ENCODE assay signal across 29 cellular contexts in genomic region chr14:54105406-54105805, GRCh38.
DNase-seq lines count a peak whose midpoint lies in the region; ATAC-seq, FAIRE-seq and TF ChIP-seq lines count a peak whose summit lies in the region.
"Had no signal": no experiment of that assay in that cellular context is flagged by ENCODE, and none has a peak within 500 bp of the region (broad histone marks: within the 10 kb centered on the region; RNA-seq: fewer than 3 reads in every experiment).

No MANE protein-coding gene starts in this region.

- CTCF ChIA-PET in HCT116 (lab: Charles Lee) (interaction anchor here (1.5 to 1.8 kb wide), 2 partner anchors 70 to 243 kb away, joined by 3 to 6 read pairs; no protein-coding TSS in a partner anchor), PC-3 (lab: Charles Lee) (interaction anchor here (0.7 to 1.5 kb wide), 7 partner anchors 12 to 243 kb away, joined by 3 to 13 read pairs (median 4); no protein-coding TSS in a partner anchor), mammary epithelial cell (lab: Charles Lee; ENCODE audit: low non-redundant PET) (interaction anchor here (0.5 to 1.0 kb wide), 2 partner anchors 223 to 566 kb away, joined by 3 read pairs; no protein-coding TSS in a partner anchor)
- CTCF ChIA-PET in activated CD4-positive, alpha-beta T cell treated with anti-CD3 and anti-CD28 coated beads, Interleukin-2, amount 10 ng/mL, durations not matched to agents 7 days and 5 days (lab: Charles Lee), result no interaction called here

- no peak for TF ChIP-seq RAD21 in HCT116 (IDR thresholded peaks at IDR 0.05; ENCODE audit: low read depth)

- no peak overlapping the region for H3K4me3 Mint-ChIP-seq in activated CD4-positive, alpha-beta T cell treated with anti-CD3 and anti-CD28 coated beads, Interleukin-2, amount 10 ng/mL, durations not matched to agents 7 days and 5 days
- H3K4me3 Mint-ChIP-seq: CD4-positive, alpha-beta memory T cell had no signal

- RAD21 ChIA-PET in HCT116 (lab: Charles Lee; ENCODE audit: low non-redundant PET in 1 of 2, low total read pairs in 2 of 2, uncharacterized antibody in 2 of 2, unreplicated experiment in 2 of 2), result no interaction called here

- H3K9ac ChIP-seq in HCT116 (ENCODE audit: low read length) (no peak overlapping the region), PC-3 (ENCODE audit: low read length) (peak overlapping the region; percentile 57), mammary epithelial cell (ENCODE audit: insufficient read depth, low read length) (peak overlapping the region; percentile 60), keratinocyte (ENCODE audit: control insufficient read depth, extremely low read depth, insufficient read depth, low read length) (no peak overlapping the region), colonic mucosa (ENCODE audit: low read depth in 2 of 2, low read length in 2 of 2) (no peak overlapping the region)

- H3K9me3 ChIP-seq in HCT116 (ENCODE audit: control insufficient read depth in 1 of 2, insufficient read depth in 1 of 2, low read depth in 1 of 2, low read length in 2 of 2) (no peaks in the 10 kb centered on the region), PC-3 (ENCODE audit: low read length) (no peaks in the 10 kb centered on the region), mammary epithelial cell (replicated peaks; ENCODE audit: insufficient read depth, low read length) (no peaks in the 10 kb centered on the region), keratinocyte (ENCODE audit: control insufficient read depth, low read depth, low read length) (no peaks in the 10 kb centered on the region), heart right ventricle (no peaks in the 10 kb centered on the region), colonic mucosa (no peaks in the 10 kb centered on the region)
- H3K9me3 ChIP-seq: HAP-1, SJCRH30 had no signal

- DNase-seq in HCT116 (ENCODE audit: low read depth, low spot score) (peak; percentile 37), PC-3 (peak; percentile 99), mammary epithelial cell (peak; percentile 87), keratinocyte (ENCODE audit: low read depth, low spot score) (peak; percentile 70), heart right ventricle (no peak), colonic mucosa (no peak), NCI-H1694 treated with DMSO at 0.1 percent for 48 hours (lab: John Stamatoyannopoulos, UW) (no peak)
- DNase-seq in activated CD4-positive, alpha-beta T cell treated with anti-CD3 and anti-CD28 coated beads, Interleukin-2, amount 10 ng/mL, durations not matched to agents 7 days and 5 days, result no peak
- DNase-seq: AML-193; C1 segment of cervical spinal cord; CD4-positive, alpha-beta memory T cell; COR-L47; GOT3; IMR-90; KG1; NCI-H1092; NCI-H1436; NCI-H187 treated with DMSO at 0.1 percent for 48 hours; NCI-H2171 treated with DMSO at 0.1 percent for 48 hours; NCI-H345; NCI-H524 treated with DMSO at 0.1 percent for 48 hours; NCI-H82; SJCRH30 had no signal

- BruUV-seq in HCT116 (replicated peaks; lab: Mats Ljungman, UMichigan) (no TSS peak), PC-3 (replicated peaks; lab: Mats Ljungman, UMichigan) (no TSS peak), mammary epithelial cell (replicated peaks; lab: Mats Ljungman, UMichigan) (no TSS peak)

- H3K4me1 ChIP-seq in HCT116 (ENCODE audit: control insufficient read depth in 1 of 2, insufficient read depth in 2 of 2, low read length in 2 of 2) (peaks cover 66 to 75% of the 10 kb centered on the region in 2 experiments), PC-3 (ENCODE audit: insufficient read depth, low read length) (peaks cover 70% of the 10 kb centered on the region), mammary epithelial cell (ENCODE audit: insufficient read depth, low read length) (peaks cover 65% of the 10 kb centered on the region), keratinocyte (ENCODE audit: control insufficient read depth, extremely low read depth, insufficient read depth, low read length) (peaks cover 62% of the 10 kb centered on the region), heart right ventricle (peaks cover 0 to 29% (median 14%) of the 10 kb centered on the region in 9 donors), colonic mucosa (no peaks in the 10 kb centered on the region)
- H3K4me1 ChIP-seq: HAP-1 had no signal

- H3K9me2 ChIP-seq in HCT116 (ENCODE audit: insufficient read depth) (no peaks in the 10 kb centered on the region), PC-3 (replicated peaks; ENCODE audit: low read length) (no peaks in the 10 kb centered on the region)

- peaks cover 42% of the 10 kb centered on the region for H3F3A ChIP-seq in PC-3 (ENCODE audit: low read length, unreplicated experiment)

- H3K4me3 ChIP-seq in HCT116 (replicated peaks in 1 of 2; ENCODE audit: low read depth in 1 of 2, low read length in 2 of 2) (peak overlapping the region in 1 of 2 experiments; percentile 14; a peak in 1 of 4 replicates), PC-3 (ENCODE audit: low read length) (peak overlapping the region; percentile 51), mammary epithelial cell (replicated peaks in 1 of 3; ENCODE audit: insufficient read depth in 1 of 3, low read depth in 2 of 3, low read length in 3 of 3) (no peak overlapping the region), keratinocyte (ENCODE audit: control insufficient read depth in 2 of 3, extremely low read depth in 1 of 3, insufficient read depth in 2 of 3, low read depth in 1 of 3, low read length in 3 of 3) (peak overlapping the region in 1 of 3 experiments; percentile 7), heart right ventricle (no peak overlapping the region), colonic mucosa (no peak overlapping the region)
- H3K4me3 ChIP-seq: GM12878, HAP-1, SJCRH30 had no signal

- no peaks in the 10 kb centered on the region for H3K36me3 Mint-ChIP-seq in activated CD4-positive, alpha-beta T cell treated with anti-CD3 and anti-CD28 coated beads, Interleukin-2, amount 10 ng/mL, durations not matched to agents 7 days and 5 days (ENCODE audit: low read depth)
- H3K36me3 Mint-ChIP-seq: CD4-positive, alpha-beta memory T cell had no signal

- dilution Hi-C loops in mammary epithelial cell (cut with HindIII; ENCODE audit: low sequenced_read_pairs) (no loop called here), keratinocyte (cut with MboI; ENCODE audit: extremely low pct_ligation_motif_present, low sequenced_read_pairs) (no loop called here)

- peak; percentile 95 for FAIRE-seq in keratinocyte (lab: Jason Lieb, UNC)
- FAIRE-seq: A204.1, G401.6, GM12878 had no signal

- H3K27ac Mint-ChIP-seq in activated CD4-positive, alpha-beta T cell treated with anti-CD3 and anti-CD28 coated beads, Interleukin-2, amount 10 ng/mL, durations not matched to agents 7 days and 5 days, result no peak overlapping the region
- H3K27ac Mint-ChIP-seq: CD4-positive, alpha-beta memory T cell had no signal

- no peak for TF ChIP-seq POLR2A in HCT116 (IDR thresholded peaks at IDR 0.05; ENCODE audit: borderline replicate concordance, extremely low read depth, insufficient read depth, insufficient read length)

- H3K27me3 ChIP-seq in HCT116 (ENCODE audit: insufficient read depth, low read length) (no peaks in the 10 kb centered on the region), PC-3 (ENCODE audit: low read length) (no peaks in the 10 kb centered on the region), mammary epithelial cell (ENCODE audit: insufficient read depth, low read length) (no peaks in the 10 kb centered on the region), keratinocyte (ENCODE audit: control insufficient read depth, extremely low read depth, insufficient read depth, low read length) (no peaks in the 10 kb centered on the region), heart right ventricle (no peaks in the 10 kb centered on the region), colonic mucosa (no peaks in the 10 kb centered on the region)
- H3K27me3 ChIP-seq: SJCRH30 had no signal

- H4K20me1 ChIP-seq in HCT116 (ENCODE audit: insufficient read depth) (no peaks in the 10 kb centered on the region), PC-3 (ENCODE audit: low read length) (no peaks in the 10 kb centered on the region), mammary epithelial cell (ENCODE audit: insufficient read depth, low read length) (no peaks in the 10 kb centered on the region), keratinocyte (ENCODE audit: control insufficient read depth, extremely low read depth, insufficient read depth, low read length) (no peaks in the 10 kb centered on the region)

- peak overlapping the region; percentile 84 for H3K27ac ChIP-seq in HCT116 (ENCODE audit: low read depth, low read length)
- H3K27ac ChIP-seq in PC-3 (ENCODE audit: low read length), result peak overlapping the region; percentile 88
- H3K27ac ChIP-seq in mammary epithelial cell (ENCODE audit: insufficient read depth, low read depth, low read length), result peak overlapping the region; percentile 99
- H3K27ac ChIP-seq in keratinocyte (ENCODE audit: control insufficient read depth, insufficient read depth, low read length), result peak overlapping the region; percentile 62
- peak overlapping the region in 1 of 10 donors; percentile 63 for H3K27ac ChIP-seq in heart right ventricle
- H3K27ac ChIP-seq in colonic mucosa, result no peak overlapping the region
- H3K27ac ChIP-seq: SJCRH30 had no signal

- no peaks in the 10 kb centered on the region for H3K27me3 Mint-ChIP-seq in activated CD4-positive, alpha-beta T cell treated with anti-CD3 and anti-CD28 coated beads, Interleukin-2, amount 10 ng/mL, durations not matched to agents 7 days and 5 days
- H3K27me3 Mint-ChIP-seq: CD4-positive, alpha-beta memory T cell had no signal

- 39% methylated on average over 2 of the region's 2 CpGs for WGBS in mammary epithelial cell (ENCODE audit: low coverage, missing lambda C conversion rate)
- 96 to 98% methylated on average over 2 of the region's 2 CpGs for WGBS in heart right ventricle, 2 donors

- H3K4me2 ChIP-seq in HCT116 (ENCODE audit: low read length) (peak overlapping the region; percentile 63), PC-3 (ENCODE audit: low read length) (peak overlapping the region; percentile 79), mammary epithelial cell (ENCODE audit: insufficient read depth, low read depth, low read length) (peak overlapping the region; percentile 71), keratinocyte (ENCODE audit: control insufficient read depth, extremely low read depth, insufficient read depth, low read depth, low read length) (peak overlapping the region; percentile 47)

- no peaks in the 10 kb centered on the region for H3K36me3 ChIP-seq in HCT116 (ENCODE audit: control insufficient read depth in 1 of 2, insufficient read depth in 2 of 2, low read length in 2 of 2)
- H3K36me3 ChIP-seq in PC-3 (ENCODE audit: low read depth, low read length), result no peaks in the 10 kb centered on the region
- H3K36me3 ChIP-seq in mammary epithelial cell (ENCODE audit: insufficient read depth, low read length), result no peaks in the 10 kb centered on the region
- no peaks in the 10 kb centered on the region for H3K36me3 ChIP-seq in keratinocyte (ENCODE audit: control insufficient read depth in 2 of 2, extremely low read depth in 1 of 2, insufficient read depth in 2 of 2, low read length in 2 of 2)
- H3K36me3 ChIP-seq in heart right ventricle, result no peaks in the 10 kb centered on the region
- H3K36me3 ChIP-seq in colonic mucosa, result no peaks in the 10 kb centered on the region
- H3K36me3 ChIP-seq: HAP-1, SJCRH30 had no signal

- H3K4me1 Mint-ChIP-seq in activated CD4-positive, alpha-beta T cell treated with anti-CD3 and anti-CD28 coated beads, Interleukin-2, amount 10 ng/mL, durations not matched to agents 7 days and 5 days, result no peaks in the 10 kb centered on the region
- H3K4me1 Mint-ChIP-seq: CD4-positive, alpha-beta memory T cell had no signal

- TF ChIP-seq CTCF in HCT116 (IDR thresholded peaks at IDR 0.05 in 2 of 3, conservative IDR thresholded peaks at IDR 0.05 in 1 of 3; ENCODE audit: borderline replicate concordance in 1 of 3, insufficient read depth in 1 of 3, low read depth in 2 of 3, low read length in 2 of 3), result no peak
- TF ChIP-seq CTCF in PC-3 (conservative IDR thresholded peaks at IDR 0.05; ENCODE audit: low read depth, low read length), result no peak
- no peak for TF ChIP-seq CTCF in mammary epithelial cell (conservative IDR thresholded peaks at IDR 0.05 in 1 of 2, IDR thresholded peaks at IDR 0.05 in 1 of 2; ENCODE audit: extremely low read depth in 1 of 2, insufficient read depth in 1 of 2, low read depth in 1 of 2, low read length in 2 of 2)
- no peak for TF ChIP-seq CTCF in keratinocyte (optimal IDR thresholded peaks at IDR 0.05 in 1 of 3, IDR thresholded peaks at IDR 0.05 in 1 of 3, conservative IDR thresholded peaks at IDR 0.05 in 1 of 3; ENCODE audit: extremely low read depth in 1 of 3, insufficient read depth in 2 of 3, low read length in 3 of 3)
- no peak for TF ChIP-seq CTCF in heart right ventricle (IDR thresholded peaks at IDR 0.05)
- TF ChIP-seq CTCF in colonic mucosa (IDR thresholded peaks at IDR 0.05), result no peak

- H2AFZ ChIP-seq in HCT116 (ENCODE audit: low read depth, low read length, poor library complexity, severe bottlenecking) (peak overlapping the region; percentile 8), PC-3 (ENCODE audit: low read length) (no peak overlapping the region), mammary epithelial cell (ENCODE audit: low read depth, low read length) (peak overlapping the region; percentile 50), keratinocyte (ENCODE audit: control insufficient read depth, low read length) (no peak overlapping the region)

- H3K9me3 Mint-ChIP-seq in activated CD4-positive, alpha-beta T cell treated with anti-CD3 and anti-CD28 coated beads, Interleukin-2, amount 10 ng/mL, durations not matched to agents 7 days and 5 days, result no peaks in the 10 kb centered on the region

- H3K9me1 ChIP-seq in keratinocyte (ENCODE audit: control insufficient read depth, extremely low read depth, insufficient read depth, low read length), result no peaks in the 10 kb centered on the region

- H3K79me2 ChIP-seq in HCT116 (ENCODE audit: insufficient read depth, low read length) (no peaks in the 10 kb centered on the region), PC-3 (ENCODE audit: low read length) (no peaks in the 10 kb centered on the region), mammary epithelial cell (ENCODE audit: insufficient read depth, low read length) (no peaks in the 10 kb centered on the region), keratinocyte (ENCODE audit: control insufficient read depth, insufficient read depth, low read length) (no peaks in the 10 kb centered on the region)

- POLR2A ChIA-PET in HCT116 (lab: Charles Lee) (no interaction called here), PC-3 (lab: Charles Lee; ENCODE audit: unreplicated experiment) (interaction anchor here (0.6 to 1.2 kb wide), 10 partner anchors 60 to 1032 kb away, joined by 3 to 9 read pairs (median 5); no protein-coding TSS in a partner anchor)
- POLR2A ChIA-PET in activated CD4-positive, alpha-beta T cell treated with anti-CD3 and anti-CD28 coated beads, Interleukin-2, amount 10 ng/mL, durations not matched to agents 7 days and 5 days (lab: Charles Lee), result no interaction called here

- intact Hi-C loops in HCT116 (cut with micrococcal nuclease), result no loop called here
- intact Hi-C loops in PC-3 (cut with micrococcal nuclease), result loop anchor here (1.0 to 5.0 kb wide), 4 partner anchors 64 to 252 kb away; no protein-coding TSS in a partner anchor
- intact Hi-C loops in mammary epithelial cell (cut with micrococcal nuclease), result loop anchor here (5.0 to 10.0 kb wide), 2 partner anchors 209 to 292 kb away; partner anchors contain the start of gene CDKN3
- intact Hi-C loops in heart right ventricle (cut with DNase I), result no loop called here
- intact Hi-C loops in colonic mucosa (cut with DNase I), result no loop called here

- in situ Hi-C loops in mammary epithelial cell (cut with MboI; ENCODE audit: low sequenced_read_pairs in 2 of 2), result no loop called here

- ATAC-seq in HCT116, result peak; percentile 54
- peak; percentile 59 for ATAC-seq in PC-3
- ATAC-seq in heart right ventricle, result no peak
- ATAC-seq: GM12878, Panc1, SK-N-SH treated with all-trans-retinoic acid at 6 μM for 48 hours had no signal

Comparison
In these comparisons a context has a peak if more than half of its experiments do, and no peak if none do; other contexts are left out.
1. ATAC-seq: peak in HCT116 (single experiment) and PC-3 (single experiment); none in heart right ventricle (0 of 8).
2. DNase-seq: peak in HCT116 (single experiment), PC-3 (single experiment), mammary epithelial cell (single experiment) and keratinocyte (single experiment); none in heart right ventricle (0 of 2), activated CD4-positive, alpha-beta T cell treated with anti-CD3 and anti-CD28 coated beads, Interleukin-2, amount 10 ng/mL, durations not matched to agents 7 days and 5 days (single experiment), colonic mucosa (single experiment) and NCI-H1694 treated with DMSO at 0.1 percent for 48 hours (single experiment).
3. H2AFZ ChIP-seq: peak in HCT116 (single experiment) and mammary epithelial cell (single experiment); none in PC-3 (single experiment) and keratinocyte (single experiment).
4. H3K9ac ChIP-seq: peak in PC-3 (single experiment) and mammary epithelial cell (single experiment); none in HCT116 (single experiment), keratinocyte (single experiment) and colonic mucosa (0 of 2).
5. intact Hi-C loops: an anchor here in PC-3 (1.0 to 5.0 kb wide) and mammary epithelial cell (5.0 to 10.0 kb wide); none called in HCT116, heart right ventricle and colonic mucosa.
6. Peak in every context shown above with its lines, with median percentiles within 50 percentile points of each other: H3K4me2 ChIP-seq.